1 cellular context compared by ENCODE assay signal in genomic region chr11:118074785-118075184, GRCh38.
TF ChIP-seq lines count a peak whose summit lies in the region.

No MANE protein-coding gene starts in this region.

TF ChIP-seq in IMR-90, 13 proteins besides CTCF, POLR2A, EP300 and RAD21 (continued from another document):
- TF ChIP-seq SMC3 (IDR thresholded peaks at IDR 0.05; ENCODE audit: low read depth, low read length) (no peak), BHLHE40 (IDR thresholded peaks at IDR 0.05; ENCODE audit: low read depth, low read length) (no peak), NFE2L2 (IDR thresholded peaks at IDR 0.05; ENCODE audit: low read depth, low read length) (no peak), ELK1 (IDR thresholded peaks at IDR 0.05; ENCODE audit: borderline replicate concordance, low read depth, low read length) (no peak), RFX5 (IDR thresholded peaks at IDR 0.05; ENCODE audit: low read depth, low read length) (no peak)
